10 cellular contexts compared by ENCODE assay signal in the genomic region with DNA sequence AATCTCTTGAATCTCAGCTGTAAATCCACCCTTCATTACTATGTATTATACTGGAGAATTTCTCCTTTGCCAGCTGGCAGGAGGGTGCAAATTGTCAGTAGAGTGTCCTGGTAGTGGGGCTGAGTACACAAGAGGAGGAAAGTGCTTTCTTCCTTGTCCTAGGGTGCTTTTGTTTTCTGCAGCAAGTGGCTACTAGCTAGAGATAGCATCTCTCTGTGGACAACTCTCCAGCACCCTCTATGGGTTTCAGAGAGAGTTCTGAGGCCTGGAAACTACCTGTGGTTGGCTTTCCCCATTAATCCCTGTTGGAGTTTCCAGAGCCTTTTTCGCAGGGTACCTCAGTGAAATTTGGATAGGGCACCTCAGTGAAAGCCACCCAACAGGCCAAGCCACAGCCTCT.
DNase-seq lines count a peak whose midpoint lies in the region; ATAC-seq and TF ChIP-seq lines count a peak whose summit lies in the region.
"Had no signal": no experiment of that assay in that cellular context is flagged by ENCODE, and none has a peak within 500 bp of the region (broad histone marks: within the 10 kb centered on the region; RNA-seq: fewer than 3 reads in every experiment).

No MANE protein-coding gene starts in this region.

- H3K9me3 ChIP-seq in heart right ventricle: no peaks in the 10 kb centered on the region
- no peaks in the 10 kb centered on the region for H3K9me3 ChIP-seq in thyroid gland

- intact Hi-C loops in heart right ventricle (cut with DNase I): no loop called here
- intact Hi-C loops in cardiac septum (cut with DNase I): no loop called here
- intact Hi-C loops in thyroid gland (cut with DNase I): loop anchor here (5.0 kb wide), 1 partner anchor 521 kb away; no protein-coding TSS in a partner anchor

- H3K27me3 ChIP-seq in heart right ventricle (no peaks in the 10 kb centered on the region), thyroid gland (no peaks in the 10 kb centered on the region), foreskin keratinocyte (no peaks in the 10 kb centered on the region)

- WGBS in heart right ventricle, 2 donors: 80 to 96% methylated on average over 1 of the region's 1 CpG
- WGBS in thyroid gland, 2 donors: 73 to 89% methylated on average over 1 of the region's 1 CpG

- DNase-seq in heart right ventricle (no peak), cardiac septum (ENCODE audit: low spot score) (no peak), NCI-H526 (lab: John Stamatoyannopoulos, UW) (peak; percentile 11 to 57), epithelial cell of esophagus (ENCODE audit: low read depth) (peak; percentile 52), thyroid gland (peak; percentile 54 to 56), SKM-1 (lab: John Stamatoyannopoulos, UW; ENCODE audit: unreplicated experiment) (no peak), foreskin keratinocyte (no peak)
- DNase-seq: CD4-positive, CD25-positive, alpha-beta regulatory T cell; effector memory CD8-positive, alpha-beta T cell had no signal

- H3K36me3 ChIP-seq in heart right ventricle (no peaks in the 10 kb centered on the region), thyroid gland (no peaks in the 10 kb centered on the region)

- H3K4me1 ChIP-seq in heart right ventricle: no peaks in the 10 kb centered on the region
- peaks cover 0 to 4% of the 10 kb centered on the region in 2 donors for H3K4me1 ChIP-seq in thyroid gland
- no peaks in the 10 kb centered on the region for H3K4me1 ChIP-seq in foreskin keratinocyte

- H3K4me3 ChIP-seq in heart right ventricle (no peak overlapping the region), epithelial cell of esophagus (ENCODE audit: low read length) (no peak overlapping the region), thyroid gland (replicated peaks in 1 of 3) (no peak overlapping the region)

- TF ChIP-seq CTCF in heart right ventricle (IDR thresholded peaks at IDR 0.05) (peak in 6 of 9 donors; percentile 11 to 41 (median 16)), epithelial cell of esophagus (IDR thresholded peaks at IDR 0.05; ENCODE audit: insufficient read depth, low read depth, low read length, missing control alignments) (peak; percentile 56), thyroid gland (IDR thresholded peaks at IDR 0.05) (peak in 5 of 6 experiments; percentile 17 to 79 (median 74)), foreskin keratinocyte (conservative IDR thresholded peaks at IDR 0.05) (no peak)

- ATAC-seq in heart right ventricle: no peak
- ATAC-seq in foreskin keratinocyte: no peak
- ATAC-seq in HG02571 (IDR thresholded peaks at IDR 0.05; ENCODE audit: unreplicated experiment): no peak
- ATAC-seq: effector memory CD8-positive, alpha-beta T cell had no signal

- H3K27ac ChIP-seq in heart right ventricle: no peak overlapping the region
- H3K27ac ChIP-seq in thyroid gland: no peak overlapping the region
- H3K27ac ChIP-seq in foreskin keratinocyte: no peak overlapping the region

- TF ChIP-seq POLR2A in thyroid gland (IDR thresholded peaks at IDR 0.05): no peak

Comparison
In these comparisons a context has a peak if more than half of its experiments do, and no peak if none do; other contexts are left out.
1. DNase-seq: peak in NCI-H526 (2 of 2), epithelial cell of esophagus (single experiment) and thyroid gland (2 of 2); none in heart right ventricle (0 of 2), cardiac septum (single experiment), SKM-1 (single experiment) and foreskin keratinocyte (0 of 2).